8 cellular contexts compared by ENCODE assay signal in the genomic region with DNA sequence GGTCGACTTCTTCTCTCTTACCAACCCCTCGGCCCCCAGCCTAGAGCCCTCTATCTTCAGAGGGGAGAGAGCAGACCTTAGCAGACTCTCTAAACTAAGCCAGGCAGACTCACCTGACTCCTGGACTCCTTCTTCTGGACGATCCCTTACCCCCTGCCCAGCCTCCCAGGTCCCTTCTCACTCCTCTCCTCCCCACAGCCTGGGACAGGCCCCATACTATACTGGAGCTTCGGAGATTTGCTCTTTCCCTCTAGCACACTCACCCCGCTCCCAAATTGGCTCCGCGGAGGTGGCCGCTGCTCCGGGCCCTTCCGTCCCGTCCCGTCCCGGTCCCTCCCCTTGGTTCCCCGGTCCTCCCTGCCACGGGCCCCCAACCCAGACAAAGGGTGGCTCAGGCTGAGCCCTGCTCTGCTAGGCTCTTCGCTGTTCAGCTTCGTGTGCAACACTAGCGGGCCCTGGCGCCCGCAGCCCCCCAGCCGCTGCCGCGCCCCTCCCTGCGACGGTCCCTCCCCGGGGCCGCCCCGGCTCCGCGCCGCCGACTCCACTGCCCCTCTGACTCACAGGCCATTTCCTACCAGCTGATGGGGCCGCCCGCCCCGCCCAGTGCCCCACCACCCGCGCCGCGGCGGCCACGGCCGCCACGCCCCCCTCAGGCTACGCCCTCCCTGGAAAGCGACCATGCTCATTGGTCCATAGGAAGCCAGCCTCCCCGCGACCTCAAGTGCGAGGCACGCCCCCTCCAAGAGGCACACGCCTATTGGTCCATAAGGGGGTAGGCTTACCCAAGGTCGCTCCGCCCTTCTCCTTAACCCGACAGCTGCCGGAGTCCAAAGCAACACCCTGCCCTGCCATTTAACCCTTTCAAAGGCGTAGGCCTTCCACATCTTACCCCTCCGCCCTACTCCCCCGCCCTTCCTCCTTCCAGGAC. TPM values are rescaled to one million over a fixed set of nuclear protein-coding genes. Genes with fewer than 3 reads are reported as not detected.
DNase-seq lines count a peak whose midpoint lies in the region; ATAC-seq lines count a peak whose summit lies in the region.

No MANE protein-coding gene starts in this region.

- peak; percentile 76 for ATAC-seq in GM18502 (IDR thresholded peaks at IDR 0.05; ENCODE audit: poor library complexity, unreplicated experiment)
- ATAC-seq in HG02981 (IDR thresholded peaks at IDR 0.05; ENCODE audit: unreplicated experiment) = peak; percentile 70

- DNase-seq in NCI-H2029 (lab: John Stamatoyannopoulos, UW) = peak; percentile 96
- DNase-seq in T1000 (lab: John Stamatoyannopoulos, UW) = peak; percentile 85
- peak; percentile 99 for DNase-seq in astrocyte of the hippocampus (ENCODE audit: low read depth, low spot score)
- DNase-seq in hippocampal formation (lab: John Stamatoyannopoulos, UW) = peak; percentile 97 to 98
- peak; percentile 96 for DNase-seq in renal cortical epithelial cell (ENCODE audit: low read depth)
- DNase-seq in cortex of kidney (lab: John Stamatoyannopoulos, UW) = no peak

RNA-seq across cellular contexts. Expression of a gene that starts 4.4 kb away (rescaled TPM):
- 32.1 and 36.9 TPM in 2 replicates for total RNA-seq in renal cortical epithelial cell

RNA-seq across cellular contexts. Expression of a gene that starts 8.3 kb away (rescaled TPM):
- 128 and 235 TPM in 2 replicates for total RNA-seq in renal cortical epithelial cell

RNA-seq across cellular contexts. Expression of a gene that starts 14.9 kb away (rescaled TPM):
- 16.5 and 30.6 TPM in 2 replicates for total RNA-seq in renal cortical epithelial cell

RNA-seq across cellular contexts. Expression of a gene that starts 31.5 kb away (rescaled TPM):
- 6.7 and 13.0 TPM in 2 replicates for total RNA-seq in renal cortical epithelial cell

RNA-seq across cellular contexts. Expression of a gene that starts 38.8 kb away (rescaled TPM):
- 396 and 420 TPM in 2 replicates for total RNA-seq in renal cortical epithelial cell
